8 cellular contexts compared by ENCODE assay signal in the genomic region with DNA sequence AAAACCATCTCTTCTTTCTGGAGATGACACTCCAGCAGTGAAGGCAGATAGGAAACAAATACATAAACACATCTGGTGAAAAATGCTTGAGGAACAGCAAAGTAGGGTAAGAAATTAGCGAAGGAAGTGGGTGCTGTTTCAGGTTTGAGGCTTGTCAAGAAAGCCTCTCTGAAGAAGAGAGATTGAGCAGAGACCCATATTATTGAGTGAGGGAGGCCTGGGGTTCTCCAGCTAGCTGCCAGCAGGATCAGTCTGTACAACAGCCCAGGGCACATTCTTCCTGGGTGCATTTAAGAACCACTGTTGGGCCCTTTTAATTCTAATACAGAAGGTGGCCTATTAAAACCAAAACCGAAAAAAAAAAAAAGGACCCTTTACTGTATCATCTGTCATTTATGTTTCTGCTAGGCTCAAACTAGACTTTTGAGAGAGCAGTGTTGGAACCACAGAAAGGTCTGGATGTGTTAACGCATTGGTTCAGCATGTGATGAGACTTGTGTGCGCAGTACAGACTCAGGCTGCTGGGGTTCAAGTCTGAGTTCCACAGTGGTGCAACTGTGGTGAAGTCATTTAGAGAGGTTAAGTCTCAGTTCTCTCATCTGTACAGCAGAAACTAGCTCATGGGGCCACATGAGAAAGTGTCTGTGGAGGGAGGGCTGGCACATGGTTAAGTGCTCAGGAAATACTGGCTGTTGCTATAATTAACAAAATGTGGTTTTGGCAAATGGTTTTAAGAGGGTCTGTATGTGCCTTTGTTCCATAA. TPM values are rescaled to one million over a fixed set of nuclear protein-coding genes. Genes with fewer than 3 reads are reported as not detected.
DNase-seq lines count a peak whose midpoint lies in the region; ATAC-seq lines count a peak whose summit lies in the region.

No MANE protein-coding gene starts in this region.

- peak; percentile 92 for ATAC-seq in GM19023 (IDR thresholded peaks at IDR 0.05; ENCODE audit: unreplicated experiment)
- peak; percentile 90 for ATAC-seq in HG02885 (IDR thresholded peaks at IDR 0.05; ENCODE audit: poor library complexity, unreplicated experiment)
- no peak for ATAC-seq in left lobe of liver

- in situ Hi-C loops in ACHN (cut with HindIII; ENCODE audit: low pct_ligation_motif_present, low pct_unique_long_range_greater_than_20kb, low sequenced_read_pairs) = no loop called here

- H3K27ac ChIP-seq in caudate nucleus (ENCODE audit: low read depth, low read length) = no peak overlapping the region

- DNase-seq in RPMI8226 (peak; percentile 13), DMS153 treated with DMSO at 0.1 percent for 48 hours (lab: John Stamatoyannopoulos, UW; ENCODE audit: unreplicated experiment) (no peak), ACHN (no peak), left lobe of liver (ENCODE audit: low spot score) (no peak), caudate nucleus (lab: John Stamatoyannopoulos, UW) (no peak)
- peak; percentile 67 for DNase-seq in stimulated activated CD4-positive, alpha-beta T cell treated with anti-CD3 and anti-CD28 coated beads, Interleukin-15, amount 100 ng/mL, for 24 hours

RNA-seq across cellular contexts. Expression of a gene that starts 28.9 kb away (rescaled TPM):
- total RNA-seq in left lobe of liver = 7.5 TPM

Comparison
In these comparisons a context has a peak if more than half of its experiments do, and no peak if none do; other contexts are left out.
1. DNase-seq: peak in RPMI8226 (single experiment) and stimulated activated CD4-positive, alpha-beta T cell treated with anti-CD3 and anti-CD28 coated beads, Interleukin-15, amount 100 ng/mL, for 24 hours (single experiment); none in DMS153 treated with DMSO at 0.1 percent for 48 hours (single experiment), ACHN (single experiment), left lobe of liver (single experiment) and caudate nucleus (0 of 61).